19 cellular contexts compared by ENCODE assay signal in the genomic region with DNA sequence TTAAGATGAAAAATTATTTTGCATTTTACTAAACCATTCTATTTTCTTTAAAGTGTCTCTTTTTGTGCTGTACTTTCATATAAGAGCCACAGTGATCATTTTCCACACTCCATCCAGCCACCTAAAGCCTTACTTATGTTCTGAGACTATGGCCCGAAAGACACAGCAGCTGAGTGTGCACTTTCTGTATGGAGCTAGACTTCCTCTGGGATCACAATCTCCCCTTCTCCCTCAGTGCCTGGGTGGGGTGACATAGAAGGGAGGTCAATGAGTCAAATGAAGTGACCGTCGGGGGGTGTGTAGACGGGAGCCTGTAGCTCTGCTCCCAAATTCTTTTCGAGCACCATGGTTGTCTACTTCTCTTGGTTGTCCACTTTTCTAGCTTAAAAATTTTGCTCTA.
A peak's percentile ranks its signal among the peaks of the same experiment; 100 is the strongest.
DNase-seq lines count a peak whose midpoint lies in the region; ATAC-seq and TF ChIP-seq lines count a peak whose summit lies in the region.
"Had no signal": no experiment of that assay in that cellular context is flagged by ENCODE, and none has a peak within 500 bp of the region (broad histone marks: within the 10 kb centered on the region; RNA-seq: fewer than 3 reads in every experiment).

No MANE protein-coding gene starts in this region.

- no peaks in the 10 kb centered on the region for H3K9me3 Mint-ChIP-seq in osteocyte (ENCODE audit: unreplicated experiment)
- H3K9me3 Mint-ChIP-seq: CD4-positive, alpha-beta T cell; GM23338; HFFc6 had no signal

- H3K4me3 ChIP-seq in AG04450 (ENCODE audit: low read depth, low read length) (no peak overlapping the region), SJSA1 (no peak overlapping the region), gastroesophageal sphincter (no peak overlapping the region)
- H3K4me3 ChIP-seq: GM23338, K562 had no signal

- H3K36me3 Mint-ChIP-seq in osteocyte (ENCODE audit: unreplicated experiment): no peaks in the 10 kb centered on the region

- TF ChIP-seq POLR2A in gastroesophageal sphincter (IDR thresholded peaks at IDR 0.05): no peak

- H3K4me1 ChIP-seq in SJSA1 (replicated peaks): peaks cover 38% of the 10 kb centered on the region
- no peaks in the 10 kb centered on the region for H3K4me1 ChIP-seq in gastroesophageal sphincter
- H3K4me1 ChIP-seq: BE2C, Caco-2 had no signal

- no peak overlapping the region for H3K4me3 Mint-ChIP-seq in osteocyte (ENCODE audit: unreplicated experiment)
- H3K4me3 Mint-ChIP-seq: CD4-positive, alpha-beta T cell; GM23338; HFFc6 had no signal

- H3K27ac Mint-ChIP-seq in osteocyte (ENCODE audit: unreplicated experiment): no peak overlapping the region
- H3K27ac Mint-ChIP-seq: CD4-positive, alpha-beta T cell; GM23338 had no signal

- H3K27me3 Mint-ChIP-seq in osteocyte (ENCODE audit: unreplicated experiment): no peaks in the 10 kb centered on the region

- TF ChIP-seq CTCF in AG04450 (IDR thresholded peaks at IDR 0.05; ENCODE audit: low read depth, low read length) (no peak), osteocyte (IDR thresholded peaks at IDR 0.05) (no peak), gastroesophageal sphincter (IDR thresholded peaks at IDR 0.05) (no peak)

- TF ChIP-seq EP300 in gastroesophageal sphincter (IDR thresholded peaks at IDR 0.05): no peak

- WGBS in gastroesophageal sphincter (ENCODE audit: low coverage in 1 of 2), 2 donors: 100% methylated on average over 2 of the region's 5 CpGs; no CpG with 5 or more reads in 1 of the 2 donors

- H3K27me3 ChIP-seq in AG04450 (ENCODE audit: control insufficient read depth, insufficient read depth, low read length) (no peaks in the 10 kb centered on the region), SJSA1 (replicated peaks) (no peaks in the 10 kb centered on the region), gastroesophageal sphincter (no peaks in the 10 kb centered on the region)
- H3K27me3 ChIP-seq: BE2C had no signal

- POLR2A ChIA-PET in AG04450 (lab: Yijun Ruan, JAX): interaction anchor here (1.8 to 2.0 kb wide), 2 partner anchors 38 to 229 kb away, joined by 3 to 13 read pairs; no protein-coding TSS in a partner anchor

- H3K4me1 Mint-ChIP-seq in osteocyte (ENCODE audit: unreplicated experiment): peaks cover 14% of the 10 kb centered on the region

- no peak for DNase-seq in AG04450 (ENCODE audit: low read depth, low spot score)
- no peak for DNase-seq in SJSA1 (ENCODE audit: low read depth in 1 of 2, low spot score in 2 of 2)
- peak; percentile 3 for DNase-seq in islet precursor cell
- DNase-seq in osteocyte (ENCODE audit: extremely low spot score, unreplicated experiment): peak; percentile 57
- DNase-seq: BE2C; C1 segment of cervical spinal cord; Caco-2; CD4-positive, alpha-beta T cell; DMS153; DMS79; GDM1; H7; HFFc6 had no signal

- H3K9me3 ChIP-seq in AG04450 (ENCODE audit: control insufficient read depth, insufficient read depth, low read length) (no peaks in the 10 kb centered on the region), SJSA1 (replicated peaks) (no peaks in the 10 kb centered on the region), gastroesophageal sphincter (no peaks in the 10 kb centered on the region)
- H3K9me3 ChIP-seq: BE2C, Caco-2 had no signal

- ATAC-seq in HG03025 (IDR thresholded peaks at IDR 0.05; ENCODE audit: low FRiP score, unreplicated experiment): no peak
- ATAC-seq in HG02840 (IDR thresholded peaks at IDR 0.05; ENCODE audit: low FRiP score, unreplicated experiment): no peak
- no peak for ATAC-seq in gastroesophageal sphincter
- ATAC-seq: GM23338, HCT116, K562 had no signal

- H3K27ac ChIP-seq in AG04450 (ENCODE audit: low read depth, low read length) (peak overlapping the region; percentile 68), SJSA1 (peak overlapping the region; percentile 53), gastroesophageal sphincter (no peak overlapping the region)

- CTCF ChIA-PET in AG04450 (lab: Charles Lee): no interaction called here

- H3K36me3 ChIP-seq in SJSA1 (no peaks in the 10 kb centered on the region), gastroesophageal sphincter (no peaks in the 10 kb centered on the region)
- H3K36me3 ChIP-seq: BE2C had no signal

Comparison
In these comparisons a context has a peak if more than half of its experiments do, and no peak if none do; other contexts are left out.
1. DNase-seq: peak in islet precursor cell (single experiment) and osteocyte (single experiment); none in AG04450 (single experiment) and SJSA1 (0 of 2).
2. H3K27ac ChIP-seq: peak in AG04450 (single experiment) and SJSA1 (single experiment); none in gastroesophageal sphincter (0 of 4).